1 cellular context compared by ENCODE assay signal in genomic region chr2:144682248-144682647, GRCh38.
TF ChIP-seq lines count a peak whose summit lies in the region.

No MANE protein-coding gene starts in this region.

TF ChIP-seq in K562, 482 proteins besides CTCF, POLR2A, EP300 and RAD21 (continued from another document and continues in another):
- no peak for TF ChIP-seq RREB1 (CRISPR knock-in tag; IDR thresholded peaks at IDR 0.05)
- no peak for TF ChIP-seq ID3 (CRISPR knock-in tag; IDR thresholded peaks at IDR 0.05)
- peak; percentile 48; the same call in 1 of the 2 replicates for TF ChIP-seq ID3 (tag; IDR thresholded peaks at IDR 0.05)
- no peak for TF ChIP-seq ZNF263 (CRISPR knock-in tag; IDR thresholded peaks at IDR 0.05; ENCODE audit: borderline replicate concordance)
- TF ChIP-seq CREB5 (CRISPR knock-in tag; IDR thresholded peaks at IDR 0.05), result no peak
- TF ChIP-seq PATZ1 (CRISPR knock-in tag; IDR thresholded peaks at IDR 0.05; ENCODE audit: borderline replicate concordance), result no peak
- TF ChIP-seq NBN (IDR thresholded peaks at IDR 0.05; ENCODE audit: low read depth), result no peak
- no peak for TF ChIP-seq ZNF444 (CRISPR knock-in tag; IDR thresholded peaks at IDR 0.05)
- peak; percentile 46 to 64; a peak in 2 of 4 replicates for TF ChIP-seq KDM1A (IDR thresholded peaks at IDR 0.05)
- peak in 1 of 3 experiments; percentile 29 for TF ChIP-seq YY1 (IDR thresholded peaks at IDR 0.05; ENCODE audit: borderline replicate concordance in 1 of 3, control insufficient read depth in 1 of 3, extremely low read depth in 1 of 3, insufficient read depth in 3 of 3, insufficient read length in 1 of 3, insufficient replicate concordance in 2 of 3, low read depth in 1 of 3, low read length in 2 of 3)
- TF ChIP-seq ZNF609 (CRISPR knock-in tag; IDR thresholded peaks at IDR 0.05; ENCODE audit: borderline replicate concordance), result no peak
- TF ChIP-seq STAT5A (IDR thresholded peaks at IDR 0.05; ENCODE audit: borderline replicate concordance, low read length), result no peak
- no peak for TF ChIP-seq DNMT1 (IDR thresholded peaks at IDR 0.05)
- TF ChIP-seq GTF2B (IDR thresholded peaks at IDR 0.05; ENCODE audit: extremely low read depth, insufficient read length), result no peak
- no peak for TF ChIP-seq FOSL1 (tag; conservative IDR thresholded peaks at IDR 0.05)
- no peak for TF ChIP-seq TFAM (CRISPR knock-in tag; conservative IDR thresholded peaks at IDR 0.05)
- TF ChIP-seq CBX3 (IDR thresholded peaks at IDR 0.05; ENCODE audit: borderline replicate concordance in 1 of 2, low read length in 2 of 2), result peak in 1 of 2 experiments; percentile 32; a peak in 1 of 3 replicates
- no peak for TF ChIP-seq TRIM25 (IDR thresholded peaks at IDR 0.05; ENCODE audit: borderline replicate concordance)
- peak; percentile 66 for TF ChIP-seq MAFG (tag; conservative IDR thresholded peaks at IDR 0.05)
- peak; percentile 55 for TF ChIP-seq CXXC5 (CRISPR knock-in tag; IDR thresholded peaks at IDR 0.05)
- no peak for TF ChIP-seq HNRNPLL (IDR thresholded peaks at IDR 0.05; ENCODE audit: low read depth, low read length, poor library complexity, severe bottlenecking)
- no peak for TF ChIP-seq TARDBP (IDR thresholded peaks at IDR 0.05)
- no peak for TF ChIP-seq ZNF175 (CRISPR knock-in tag; IDR thresholded peaks at IDR 0.05; ENCODE audit: low read depth)
- peak; percentile 75; the same call in 1 of the 2 replicates for TF ChIP-seq EHMT2 (IDR thresholded peaks at IDR 0.05)
